Comparison of ENCODE assay signal across 1 cellular context in the genomic region with DNA sequence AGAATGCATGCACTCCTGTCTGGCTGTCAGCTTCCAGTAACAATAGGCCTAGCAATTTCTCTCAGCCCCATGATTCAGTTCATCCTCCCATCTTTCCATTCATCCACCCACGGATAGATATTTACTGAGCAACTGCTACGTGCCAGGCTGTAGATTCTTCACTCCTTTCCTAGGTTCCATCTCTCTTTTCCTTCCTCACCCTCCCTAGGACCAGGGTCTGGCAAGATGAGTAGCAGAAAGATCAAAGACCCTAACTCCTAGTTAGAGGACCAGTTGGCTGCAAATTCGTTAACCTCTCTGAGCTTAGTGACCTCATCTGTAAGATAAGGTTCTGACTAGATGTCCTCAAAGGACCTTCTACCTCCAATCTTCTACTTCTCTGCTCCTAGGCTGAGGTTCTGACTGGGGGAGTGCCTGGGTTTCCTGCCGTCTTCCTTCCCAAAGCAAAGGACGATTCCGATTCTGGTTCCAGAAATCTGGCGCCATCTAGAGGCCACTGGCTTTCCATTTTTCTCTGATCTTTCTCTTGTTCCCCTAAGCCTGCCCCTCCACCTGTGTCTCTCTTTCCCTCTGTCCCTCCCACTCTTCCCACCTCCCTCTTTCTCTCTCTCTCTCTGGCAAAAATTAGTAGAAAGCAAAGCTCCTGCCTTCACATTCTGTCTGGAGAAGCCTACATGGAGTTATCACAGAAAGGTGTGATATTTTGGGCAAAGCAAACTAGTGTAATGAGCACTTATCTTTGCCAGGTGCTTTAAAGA.
A peak's percentile ranks its signal among the peaks of the same experiment; 100 is the strongest.
TF ChIP-seq lines count a peak whose summit lies in the region.

No MANE protein-coding gene starts in this region.

TF ChIP-seq in GM12878, 131 proteins besides CTCF, POLR2A, EP300 and RAD21 (continued from another document):
- TF ChIP-seq, protein P1, sequence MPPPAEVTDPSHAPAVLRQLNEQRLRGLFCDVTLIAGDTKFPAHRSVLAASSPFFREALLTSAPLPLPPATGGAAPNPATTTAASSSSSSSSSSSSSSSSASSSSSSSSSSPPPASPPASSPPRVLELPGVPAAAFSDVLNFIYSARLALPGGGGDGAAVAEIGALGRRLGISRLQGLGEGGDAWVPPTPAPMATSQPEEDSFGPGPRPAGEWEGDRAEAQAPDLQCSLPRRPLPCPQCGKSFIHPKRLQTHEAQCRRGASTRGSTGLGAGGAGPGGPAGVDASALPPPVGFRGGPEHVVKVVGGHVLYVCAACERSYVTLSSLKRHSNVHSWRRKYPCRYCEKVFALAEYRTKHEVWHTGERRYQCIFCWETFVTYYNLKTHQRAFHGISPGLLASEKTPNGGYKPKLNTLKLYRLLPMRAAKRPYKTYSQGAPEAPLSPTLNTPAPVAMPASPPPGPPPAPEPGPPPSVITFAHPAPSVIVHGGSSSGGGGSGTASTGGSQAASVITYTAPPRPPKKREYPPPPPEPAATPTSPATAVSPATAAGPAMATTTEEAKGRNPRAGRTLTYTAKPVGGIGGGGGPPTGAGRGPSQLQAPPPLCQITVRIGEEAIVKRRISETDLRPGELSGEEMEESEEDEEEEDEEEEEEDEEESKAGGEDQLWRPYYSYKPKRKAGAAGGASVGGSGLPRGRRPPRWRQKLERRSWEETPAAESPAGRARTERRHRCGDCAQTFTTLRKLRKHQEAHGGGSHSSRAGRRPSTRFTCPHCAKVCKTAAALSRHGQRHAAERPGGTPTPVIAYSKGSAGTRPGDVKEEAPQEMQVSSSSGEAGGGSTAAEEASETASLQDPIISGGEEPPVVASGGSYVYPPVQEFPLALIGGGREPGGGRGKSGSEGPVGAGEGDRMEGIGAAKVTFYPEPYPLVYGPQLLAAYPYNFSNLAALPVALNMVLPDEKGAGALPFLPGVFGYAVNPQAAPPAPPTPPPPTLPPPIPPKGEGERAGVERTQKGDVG (CRISPR knock-in tag; IDR thresholded peaks at IDR 0.05), result no peak
- TF ChIP-seq CHD1 (IDR thresholded peaks at IDR 0.05; ENCODE audit: low read depth, low read length), result no peak
- TF ChIP-seq ZBED1 (IDR thresholded peaks at IDR 0.05; ENCODE audit: borderline replicate concordance), result no peak
- TF ChIP-seq, protein P2, sequence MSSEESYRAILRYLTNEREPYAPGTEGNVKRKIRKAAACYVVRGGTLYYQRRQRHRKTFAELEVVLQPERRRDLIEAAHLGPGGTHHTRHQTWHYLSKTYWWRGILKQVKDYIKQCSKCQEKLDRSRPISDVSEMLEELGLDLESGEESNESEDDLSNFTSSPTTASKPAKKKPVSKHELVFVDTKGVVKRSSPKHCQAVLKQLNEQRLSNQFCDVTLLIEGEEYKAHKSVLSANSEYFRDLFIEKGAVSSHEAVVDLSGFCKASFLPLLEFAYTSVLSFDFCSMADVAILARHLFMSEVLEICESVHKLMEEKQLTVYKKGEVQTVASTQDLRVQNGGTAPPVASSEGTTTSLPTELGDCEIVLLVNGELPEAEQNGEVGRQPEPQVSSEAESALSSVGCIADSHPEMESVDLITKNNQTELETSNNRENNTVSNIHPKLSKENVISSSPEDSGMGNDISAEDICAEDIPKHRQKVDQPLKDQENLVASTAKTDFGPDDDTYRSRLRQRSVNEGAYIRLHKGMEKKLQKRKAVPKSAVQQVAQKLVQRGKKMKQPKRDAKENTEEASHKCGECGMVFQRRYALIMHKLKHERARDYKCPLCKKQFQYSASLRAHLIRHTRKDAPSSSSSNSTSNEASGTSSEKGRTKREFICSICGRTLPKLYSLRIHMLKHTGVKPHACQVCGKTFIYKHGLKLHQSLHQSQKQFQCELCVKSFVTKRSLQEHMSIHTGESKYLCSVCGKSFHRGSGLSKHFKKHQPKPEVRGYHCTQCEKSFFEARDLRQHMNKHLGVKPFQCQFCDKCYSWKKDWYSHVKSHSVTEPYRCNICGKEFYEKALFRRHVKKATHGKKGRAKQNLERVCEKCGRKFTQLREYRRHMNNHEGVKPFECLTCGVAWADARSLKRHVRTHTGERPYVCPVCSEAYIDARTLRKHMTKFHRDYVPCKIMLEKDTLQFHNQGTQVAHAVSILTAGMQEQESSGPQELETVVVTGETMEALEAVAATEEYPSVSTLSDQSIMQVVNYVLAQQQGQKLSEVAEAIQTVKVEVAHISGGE (CRISPR knock-in tag; IDR thresholded peaks at IDR 0.05), result no peak
- no peak for TF ChIP-seq SREBF1 (IDR thresholded peaks at IDR 0.05; ENCODE audit: low read length)
- TF ChIP-seq NR2F1 (conservative IDR thresholded peaks at IDR 0.05), result no peak
- TF ChIP-seq, protein P3, sequence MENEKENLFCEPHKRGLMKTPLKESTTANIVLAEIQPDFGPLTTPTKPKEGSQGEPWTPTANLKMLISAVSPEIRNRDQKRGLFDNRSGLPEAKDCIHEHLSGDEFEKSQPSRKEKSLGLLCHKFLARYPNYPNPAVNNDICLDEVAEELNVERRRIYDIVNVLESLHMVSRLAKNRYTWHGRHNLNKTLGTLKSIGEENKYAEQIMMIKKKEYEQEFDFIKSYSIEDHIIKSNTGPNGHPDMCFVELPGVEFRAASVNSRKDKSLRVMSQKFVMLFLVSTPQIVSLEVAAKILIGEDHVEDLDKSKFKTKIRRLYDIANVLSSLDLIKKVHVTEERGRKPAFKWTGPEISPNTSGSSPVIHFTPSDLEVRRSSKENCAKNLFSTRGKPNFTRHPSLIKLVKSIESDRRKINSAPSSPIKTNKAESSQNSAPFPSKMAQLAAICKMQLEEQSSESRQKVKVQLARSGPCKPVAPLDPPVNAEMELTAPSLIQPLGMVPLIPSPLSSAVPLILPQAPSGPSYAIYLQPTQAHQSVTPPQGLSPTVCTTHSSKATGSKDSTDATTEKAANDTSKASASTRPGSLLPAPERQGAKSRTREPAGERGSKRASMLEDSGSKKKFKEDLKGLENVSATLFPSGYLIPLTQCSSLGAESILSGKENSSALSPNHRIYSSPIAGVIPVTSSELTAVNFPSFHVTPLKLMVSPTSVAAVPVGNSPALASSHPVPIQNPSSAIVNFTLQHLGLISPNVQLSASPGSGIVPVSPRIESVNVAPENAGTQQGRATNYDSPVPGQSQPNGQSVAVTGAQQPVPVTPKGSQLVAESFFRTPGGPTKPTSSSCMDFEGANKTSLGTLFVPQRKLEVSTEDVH (IDR thresholded peaks at IDR 0.05; ENCODE audit: low read depth, partially characterized antibody), result no peak
- TF ChIP-seq SMC3 (IDR thresholded peaks at IDR 0.05; ENCODE audit: borderline replicate concordance, low read length), result peak; percentile 93
TF ChIP-seq in GM12878: peak in this region for 2.
